1 cellular context compared by ENCODE assay signal in genomic region chr15:70248116-70249025, GRCh38.
TF ChIP-seq lines count a peak whose summit lies in the region.

No MANE protein-coding gene starts in this region.

TF ChIP-seq in GM23338, 12 proteins besides CTCF, POLR2A, EP300 and RAD21 (continued from another document):
- no peak for TF ChIP-seq ZNF462 (CRISPR knock-in tag; IDR thresholded peaks at IDR 0.05)
- TF ChIP-seq EZH2phosphoT487 (IDR thresholded peaks at IDR 0.05; ENCODE audit: unreplicated experiment): no peak
- TF ChIP-seq ZNF114 (CRISPR knock-in tag; IDR thresholded peaks at IDR 0.05): no peak
- TF ChIP-seq NANOG (IDR thresholded peaks at IDR 0.05; ENCODE audit: borderline replicate concordance): no peak
- TF ChIP-seq, protein P1, sequence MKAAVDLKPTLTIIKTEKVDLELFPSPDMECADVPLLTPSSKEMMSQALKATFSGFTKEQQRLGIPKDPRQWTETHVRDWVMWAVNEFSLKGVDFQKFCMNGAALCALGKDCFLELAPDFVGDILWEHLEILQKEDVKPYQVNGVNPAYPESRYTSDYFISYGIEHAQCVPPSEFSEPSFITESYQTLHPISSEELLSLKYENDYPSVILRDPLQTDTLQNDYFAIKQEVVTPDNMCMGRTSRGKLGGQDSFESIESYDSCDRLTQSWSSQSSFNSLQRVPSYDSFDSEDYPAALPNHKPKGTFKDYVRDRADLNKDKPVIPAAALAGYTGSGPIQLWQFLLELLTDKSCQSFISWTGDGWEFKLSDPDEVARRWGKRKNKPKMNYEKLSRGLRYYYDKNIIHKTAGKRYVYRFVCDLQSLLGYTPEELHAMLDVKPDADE (IDR thresholded peaks at IDR 0.05): no peak
TF ChIP-seq in GM23338: peak in this region for 0.
